ENCODE assay signal across 1 cellular context in genomic region chrX:39361736-39362135, GRCh38.
A peak's percentile ranks its signal among the peaks of the same experiment; 100 is the strongest.
TF ChIP-seq lines count a peak whose summit lies in the region.

No MANE protein-coding gene starts in this region.

TF ChIP-seq in K562, 482 proteins besides CTCF, POLR2A, EP300 and RAD21 (continued from another document):
- TF ChIP-seq UBTF (IDR thresholded peaks at IDR 0.05; ENCODE audit: borderline replicate concordance in 1 of 2, low read depth in 2 of 2, low read length in 2 of 2) (no peak), NFIC (IDR thresholded peaks at IDR 0.05) (0 out of 2 replicates have a peak, but pooled peaks have one; percentile 7), MCM7 (IDR thresholded peaks at IDR 0.05) (no peak), KLF6 (CRISPR knock-in tag; IDR thresholded peaks at IDR 0.05; ENCODE audit: borderline replicate concordance) (no peak), ZNF12 (CRISPR knock-in tag; IDR thresholded peaks at IDR 0.05) (no peak), POLR2AphosphoS5 (IDR thresholded peaks at IDR 0.05; ENCODE audit: control insufficient read depth, insufficient read depth, low read depth, low read length) (no peak)
TF ChIP-seq in K562: peak in this region for 1.
